In genomic region chr16:84970447-84971127, GRCh38 we compare ENCODE assay signal across 9 cellular contexts. TPM values are rescaled to one million over a fixed set of nuclear protein-coding genes. Genes with fewer than 3 reads are reported as not detected.
A peak's percentile ranks its signal among the peaks of the same experiment; 100 is the strongest.
DNase-seq lines count a peak whose midpoint lies in the region; ATAC-seq and TF ChIP-seq lines count a peak whose summit lies in the region.
"Had no signal": no experiment of that assay in that cellular context is flagged by ENCODE, and none has a peak within 500 bp of the region (broad histone marks: within the 10 kb centered on the region; RNA-seq: fewer than 3 reads in every experiment).

No MANE protein-coding gene starts in this region.

- TF ChIP-seq CTCF in DND-41 (IDR thresholded peaks at IDR 0.05; ENCODE audit: borderline replicate concordance, extremely low read depth, low read length, poor library complexity, severe bottlenecking) (peak; percentile 99), dorsolateral prefrontal cortex (IDR thresholded peaks at IDR 0.05 in 54 of 56, conservative IDR thresholded peaks at IDR 0.05 in 2 of 56; ENCODE audit: low read depth in 1 of 56, partially characterized antibody in 56 of 56) (peak; percentile 87 to 99 (median 96)), lower lobe of right lung (IDR thresholded peaks at IDR 0.05) (peak; percentile 98)

- no peak overlapping the region for H3K4me3 Mint-ChIP-seq in activated CD4-positive, alpha-beta memory T cell treated with anti-CD3 and anti-CD28 coated beads for 36 hours

- no peaks in the 10 kb centered on the region for H3K4me1 Mint-ChIP-seq in activated CD4-positive, alpha-beta memory T cell treated with anti-CD3 and anti-CD28 coated beads for 36 hours (ENCODE audit: low read depth)

- peaks cover 5% of the 10 kb centered on the region for H3K9me3 Mint-ChIP-seq in activated CD4-positive, alpha-beta memory T cell treated with anti-CD3 and anti-CD28 coated beads for 36 hours

- POLR2A ChIA-PET in activated CD4-positive, alpha-beta memory T cell treated with anti-CD3 and anti-CD28 coated beads for 36 hours (lab: Charles Lee) = interaction anchor here (1.1 kb wide), 1 partner anchor 216 kb away, joined by 3 read pairs; no protein-coding TSS in a partner anchor

- no peaks in the 10 kb centered on the region for H3K79me2 ChIP-seq in DND-41 (ENCODE audit: insufficient read depth, low read length)

- CTCF ChIA-PET in activated CD4-positive, alpha-beta memory T cell treated with anti-CD3 and anti-CD28 coated beads for 36 hours (lab: Charles Lee) = interaction anchor here (0.6 to 5.5 kb wide), 40 partner anchors 9 to 348 kb away, joined by 3 to 81 read pairs (median 4); partner anchors contain the start of genes CIBAR2 and ZDHHC7

- no peaks in the 10 kb centered on the region for H3K27me3 Mint-ChIP-seq in activated CD4-positive, alpha-beta memory T cell treated with anti-CD3 and anti-CD28 coated beads for 36 hours

- H3K36me3 ChIP-seq in DND-41 (ENCODE audit: insufficient read depth, low read length) (peaks cover 17% of the 10 kb centered on the region), lower lobe of right lung (peaks cover 21% of the 10 kb centered on the region)

- no peaks in the 10 kb centered on the region for H3K27me3 ChIP-seq in DND-41 (ENCODE audit: insufficient read depth, low read length, poor library complexity)
- no peaks in the 10 kb centered on the region for H3K27me3 ChIP-seq in dorsolateral prefrontal cortex
- H3K27me3 ChIP-seq in lower lobe of right lung (ENCODE audit: low read depth) = no peaks in the 10 kb centered on the region

- no peaks in the 10 kb centered on the region for H3K9me3 ChIP-seq in DND-41 (ENCODE audit: insufficient read depth, low read length, severe bottlenecking)
- H3K9me3 ChIP-seq in lower lobe of right lung = no peaks in the 10 kb centered on the region

- H3K4me3 ChIP-seq in DND-41 (ENCODE audit: low read depth in 1 of 2, low read length in 2 of 2) = no peak overlapping the region
- H3K4me3 ChIP-seq in dorsolateral prefrontal cortex = no peak overlapping the region
- no peak overlapping the region for H3K4me3 ChIP-seq in lower lobe of right lung

- H2AFZ ChIP-seq in DND-41 (ENCODE audit: low read depth, low read length) = no peak overlapping the region; the same call in 1 of the 2 replicates

- H3K4me1 ChIP-seq in DND-41 (ENCODE audit: insufficient read depth, low read length) (no peaks in the 10 kb centered on the region), lower lobe of right lung (peaks cover 7% of the 10 kb centered on the region)

- no peak overlapping the region for H3K9ac ChIP-seq in DND-41 (ENCODE audit: low read depth, low read length)

- H3K36me3 Mint-ChIP-seq in activated CD4-positive, alpha-beta memory T cell treated with anti-CD3 and anti-CD28 coated beads for 36 hours = peaks cover 9% of the 10 kb centered on the region

- H3K27ac Mint-ChIP-seq in activated CD4-positive, alpha-beta memory T cell treated with anti-CD3 and anti-CD28 coated beads for 36 hours = no peak overlapping the region

- peak; percentile 68 for DNase-seq in DND-41
- DNase-seq in NCI-H526 treated with DMSO at 0.1 percent for 48 hours (lab: John Stamatoyannopoulos, UW) = peak; percentile 14
- peak; percentile 85 for DNase-seq in activated CD4-positive, alpha-beta memory T cell treated with anti-CD3 and anti-CD28 coated beads for 36 hours
- DNase-seq in dorsolateral prefrontal cortex = peak; percentile 69 to 86 (median 80)
- peak; percentile 87 for DNase-seq in lower lobe of right lung
- peak; percentile 47 for DNase-seq in stimulated activated CD8-positive, alpha-beta memory T cell treated with anti-CD3 and anti-CD28 coated beads, Interleukin-12 subunit alpha, Interleukin-12 subunit beta, amount 100 ng/mL, for 24 hours (ENCODE audit: extremely low read depth)

- no peak overlapping the region for H3K27ac ChIP-seq in DND-41 (ENCODE audit: low read length)
- H3K27ac ChIP-seq in dorsolateral prefrontal cortex = peak overlapping the region in 2 of 59 donors; percentile 35 to 64
- H3K27ac ChIP-seq in lower lobe of right lung = no peak overlapping the region
- H3K27ac ChIP-seq: VCaP had no signal

- H3K4me2 ChIP-seq in DND-41 (ENCODE audit: insufficient read depth, low read length) = no peak overlapping the region

- H4K20me1 ChIP-seq in DND-41 (ENCODE audit: insufficient read depth, low read length) = peaks cover 3% of the 10 kb centered on the region; the same call in 1 of the 2 replicates

- ATAC-seq in DND-41 (ENCODE audit: insufficient read depth, low read depth) = peak; percentile 97
- peak; percentile 58 for ATAC-seq in HG02938 (IDR thresholded peaks at IDR 0.05; ENCODE audit: unreplicated experiment)
- ATAC-seq in lower lobe of right lung = peak; percentile 87 to 90
- ATAC-seq in GM18870 (IDR thresholded peaks at IDR 0.05; ENCODE audit: unreplicated experiment) = no peak

- intact Hi-C loops in activated CD4-positive, alpha-beta memory T cell treated with anti-CD3 and anti-CD28 coated beads for 36 hours (cut with micrococcal nuclease) = loop anchor here (1.0 to 2.0 kb wide), 3 partner anchors 45 to 348 kb away; no protein-coding TSS in a partner anchor
- intact Hi-C loops in dorsolateral prefrontal cortex (cut with DNase I) (loop anchor here (1.0 to 10.0 kb wide), 5 partner anchors 43 to 466 kb away; partner anchors contain the start of gene MEAK7 (in 1 of the 2)), lower lobe of right lung (cut with DNase I) (no loop called here)

RNA-seq across cellular contexts. Expression of gene ZDHHC7, which starts 40.7 kb away (rescaled TPM):
- total RNA-seq in activated CD4-positive, alpha-beta memory T cell treated with anti-CD3 and anti-CD28 coated beads for 36 hours = 10 to 100 TPM; 23.5 to 25.1 TPM
- 10 to 100 TPM; 22.0 to 43.5 (median 31.1) TPM for total RNA-seq in dorsolateral prefrontal cortex
- 77.9 TPM for total RNA-seq in lower lobe of right lung

RNA-seq across cellular contexts. Expression of gene KIAA0513, which starts 57.0 kb away (rescaled TPM):
- 10 to 100 TPM; 15.7 to 15.9 TPM for total RNA-seq in activated CD4-positive, alpha-beta memory T cell treated with anti-CD3 and anti-CD28 coated beads for 36 hours
- total RNA-seq in dorsolateral prefrontal cortex (100 to 1,000 TPM in 119 of 120 experiments, 10 to 100 TPM in 1; 72.3 to 269 (median 208) TPM), lower lobe of right lung (31.1 TPM)

Comparison
In these comparisons a context has a peak if more than half of its experiments do, and no peak if none do; other contexts are left out.
1. DNase-seq: peak in every context shown above with its lines; median percentile 87 in lower lobe of right lung; 85 in activated CD4-positive, alpha-beta memory T cell treated with anti-CD3 and anti-CD28 coated beads for 36 hours; 80 in dorsolateral prefrontal cortex; 68 in DND-41; 47 in stimulated activated CD8-positive, alpha-beta memory T cell treated with anti-CD3 and anti-CD28 coated beads, Interleukin-12 subunit alpha, Interleukin-12 subunit beta, amount 100 ng/mL, for 24 hours; 14 in NCI-H526 treated with DMSO at 0.1 percent for 48 hours.